In genomic region chr3:157499342-157499963, GRCh38 we compare ENCODE assay signal across 1 cellular context.
TF ChIP-seq lines count a peak whose summit lies in the region.

No MANE protein-coding gene starts in this region.

TF ChIP-seq in HepG2, 621 proteins besides CTCF, POLR2A, EP300 and RAD21 (continued from another document and continues in another):
- TF ChIP-seq TFDP1 (CRISPR knock-in tag; IDR thresholded peaks at IDR 0.05; ENCODE audit: borderline replicate concordance) (peak; percentile 38; the same call in 1 of the 2 replicates), ATAD3A (CRISPR knock-in tag; IDR thresholded peaks at IDR 0.05) (no peak), UBTF (CRISPR knock-in tag; IDR thresholded peaks at IDR 0.05) (peak; percentile 45; the same call in 1 of the 2 replicates), ZNF557 (CRISPR knock-in tag; IDR thresholded peaks at IDR 0.05) (no peak), ZNF619 (CRISPR knock-in tag; IDR thresholded peaks at IDR 0.05) (no peak), FOXC1 (CRISPR knock-in tag; IDR thresholded peaks at IDR 0.05; ENCODE audit: borderline replicate concordance) (no peak), MIER2 (CRISPR knock-in tag; IDR thresholded peaks at IDR 0.05) (no peak), THAP11 (CRISPR knock-in tag; IDR thresholded peaks at IDR 0.05) (no peak), GLI4 (CRISPR knock-in tag; IDR thresholded peaks at IDR 0.05; ENCODE audit: borderline replicate concordance) (no peak), RARG (CRISPR knock-in tag; IDR thresholded peaks at IDR 0.05; ENCODE audit: low read depth) (no peak), ZNF550 (CRISPR knock-in tag; IDR thresholded peaks at IDR 0.05; ENCODE audit: borderline replicate concordance) (no peak), TFE3 (CRISPR knock-in tag; IDR thresholded peaks at IDR 0.05) (peak; percentile 81), ZNF451 (CRISPR knock-in tag; IDR thresholded peaks at IDR 0.05) (no peak), ZKSCAN8 (CRISPR knock-in tag; IDR thresholded peaks at IDR 0.05; ENCODE audit: borderline replicate concordance) (no peak), TEAD3 (CRISPR knock-in tag; optimal IDR thresholded peaks at IDR 0.05; ENCODE audit: borderline replicate concordance) (peak; percentile 95), ZSCAN29 (CRISPR knock-in tag; conservative IDR thresholded peaks at IDR 0.05) (no peak), ZEB1 (IDR thresholded peaks at IDR 0.05; ENCODE audit: insufficient replicate concordance, low read depth) (peak; percentile 83), ZNF687 (CRISPR knock-in tag; IDR thresholded peaks at IDR 0.05) (peak; percentile 44), GTF3A (CRISPR knock-in tag; conservative IDR thresholded peaks at IDR 0.05) (no peak), ZUFSP (CRISPR knock-in tag; IDR thresholded peaks at IDR 0.05; ENCODE audit: borderline replicate concordance) (no peak), CBX1 (IDR thresholded peaks at IDR 0.05; ENCODE audit: low read depth) (no peak), SALL1 (CRISPR knock-in tag; IDR thresholded peaks at IDR 0.05) (peak; percentile 18; the same call in 1 of the 2 replicates), ZNF235 (CRISPR knock-in tag; IDR thresholded peaks at IDR 0.05; ENCODE audit: borderline replicate concordance) (no peak)
- TF ChIP-seq, protein P1, sequence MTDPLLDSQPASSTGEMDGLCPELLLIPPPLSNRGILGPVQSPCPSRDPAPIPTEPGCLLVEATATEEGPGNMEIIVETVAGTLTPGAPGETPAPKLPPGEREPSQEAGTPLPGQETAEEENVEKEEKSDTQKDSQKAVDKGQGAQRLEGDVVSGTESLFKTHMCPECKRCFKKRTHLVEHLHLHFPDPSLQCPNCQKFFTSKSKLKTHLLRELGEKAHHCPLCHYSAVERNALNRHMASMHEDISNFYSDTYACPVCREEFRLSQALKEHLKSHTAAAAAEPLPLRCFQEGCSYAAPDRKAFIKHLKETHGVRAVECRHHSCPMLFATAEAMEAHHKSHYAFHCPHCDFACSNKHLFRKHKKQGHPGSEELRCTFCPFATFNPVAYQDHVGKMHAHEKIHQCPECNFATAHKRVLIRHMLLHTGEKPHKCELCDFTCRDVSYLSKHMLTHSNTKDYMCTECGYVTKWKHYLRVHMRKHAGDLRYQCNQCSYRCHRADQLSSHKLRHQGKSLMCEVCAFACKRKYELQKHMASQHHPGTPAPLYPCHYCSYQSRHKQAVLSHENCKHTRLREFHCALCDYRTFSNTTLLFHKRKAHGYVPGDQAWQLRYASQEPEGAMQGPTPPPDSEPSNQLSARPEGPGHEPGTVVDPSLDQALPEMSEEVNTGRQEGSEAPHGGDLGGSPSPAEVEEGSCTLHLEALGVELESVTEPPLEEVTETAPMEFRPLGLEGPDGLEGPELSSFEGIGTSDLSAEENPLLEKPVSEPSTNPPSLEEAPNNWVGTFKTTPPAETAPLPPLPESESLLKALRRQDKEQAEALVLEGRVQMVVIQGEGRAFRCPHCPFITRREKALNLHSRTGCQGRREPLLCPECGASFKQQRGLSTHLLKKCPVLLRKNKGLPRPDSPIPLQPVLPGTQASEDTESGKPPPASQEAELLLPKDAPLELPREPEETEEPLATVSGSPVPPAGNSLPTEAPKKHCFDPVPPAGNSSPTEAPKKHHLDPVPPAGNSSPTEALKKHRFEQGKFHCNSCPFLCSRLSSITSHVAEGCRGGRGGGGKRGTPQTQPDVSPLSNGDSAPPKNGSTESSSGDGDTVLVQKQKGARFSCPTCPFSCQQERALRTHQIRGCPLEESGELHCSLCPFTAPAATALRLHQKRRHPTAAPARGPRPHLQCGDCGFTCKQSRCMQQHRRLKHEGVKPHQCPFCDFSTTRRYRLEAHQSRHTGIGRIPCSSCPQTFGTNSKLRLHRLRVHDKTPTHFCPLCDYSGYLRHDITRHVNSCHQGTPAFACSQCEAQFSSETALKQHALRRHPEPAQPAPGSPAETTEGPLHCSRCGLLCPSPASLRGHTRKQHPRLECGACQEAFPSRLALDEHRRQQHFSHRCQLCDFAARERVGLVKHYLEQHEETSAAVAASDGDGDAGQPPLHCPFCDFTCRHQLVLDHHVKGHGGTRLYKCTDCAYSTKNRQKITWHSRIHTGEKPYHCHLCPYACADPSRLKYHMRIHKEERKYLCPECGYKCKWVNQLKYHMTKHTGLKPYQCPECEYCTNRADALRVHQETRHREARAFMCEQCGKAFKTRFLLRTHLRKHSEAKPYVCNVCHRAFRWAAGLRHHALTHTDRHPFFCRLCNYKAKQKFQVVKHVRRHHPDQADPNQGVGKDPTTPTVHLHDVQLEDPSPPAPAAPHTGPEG (CRISPR knock-in tag; IDR thresholded peaks at IDR 0.05) = no peak
- TF ChIP-seq, protein P2, sequence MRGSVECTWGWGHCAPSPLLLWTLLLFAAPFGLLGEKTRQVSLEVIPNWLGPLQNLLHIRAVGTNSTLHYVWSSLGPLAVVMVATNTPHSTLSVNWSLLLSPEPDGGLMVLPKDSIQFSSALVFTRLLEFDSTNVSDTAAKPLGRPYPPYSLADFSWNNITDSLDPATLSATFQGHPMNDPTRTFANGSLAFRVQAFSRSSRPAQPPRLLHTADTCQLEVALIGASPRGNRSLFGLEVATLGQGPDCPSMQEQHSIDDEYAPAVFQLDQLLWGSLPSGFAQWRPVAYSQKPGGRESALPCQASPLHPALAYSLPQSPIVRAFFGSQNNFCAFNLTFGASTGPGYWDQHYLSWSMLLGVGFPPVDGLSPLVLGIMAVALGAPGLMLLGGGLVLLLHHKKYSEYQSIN (CRISPR knock-in tag; IDR thresholded peaks at IDR 0.05; ENCODE audit: borderline replicate concordance) = no peak
- TF ChIP-seq, protein P3, sequence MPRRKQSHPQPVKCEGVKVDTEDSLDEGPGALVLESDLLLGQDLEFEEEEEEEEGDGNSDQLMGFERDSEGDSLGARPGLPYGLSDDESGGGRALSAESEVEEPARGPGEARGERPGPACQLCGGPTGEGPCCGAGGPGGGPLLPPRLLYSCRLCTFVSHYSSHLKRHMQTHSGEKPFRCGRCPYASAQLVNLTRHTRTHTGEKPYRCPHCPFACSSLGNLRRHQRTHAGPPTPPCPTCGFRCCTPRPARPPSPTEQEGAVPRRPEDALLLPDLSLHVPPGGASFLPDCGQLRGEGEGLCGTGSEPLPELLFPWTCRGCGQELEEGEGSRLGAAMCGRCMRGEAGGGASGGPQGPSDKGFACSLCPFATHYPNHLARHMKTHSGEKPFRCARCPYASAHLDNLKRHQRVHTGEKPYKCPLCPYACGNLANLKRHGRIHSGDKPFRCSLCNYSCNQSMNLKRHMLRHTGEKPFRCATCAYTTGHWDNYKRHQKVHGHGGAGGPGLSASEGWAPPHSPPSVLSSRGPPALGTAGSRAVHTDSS (CRISPR knock-in tag; conservative IDR thresholded peaks at IDR 0.05) = no peak
- TF ChIP-seq, protein P4, sequence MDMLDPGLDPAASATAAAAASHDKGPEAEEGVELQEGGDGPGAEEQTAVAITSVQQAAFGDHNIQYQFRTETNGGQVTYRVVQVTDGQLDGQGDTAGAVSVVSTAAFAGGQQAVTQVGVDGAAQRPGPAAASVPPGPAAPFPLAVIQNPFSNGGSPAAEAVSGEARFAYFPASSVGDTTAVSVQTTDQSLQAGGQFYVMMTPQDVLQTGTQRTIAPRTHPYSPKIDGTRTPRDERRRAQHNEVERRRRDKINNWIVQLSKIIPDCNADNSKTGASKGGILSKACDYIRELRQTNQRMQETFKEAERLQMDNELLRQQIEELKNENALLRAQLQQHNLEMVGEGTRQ (IDR thresholded peaks at IDR 0.05; ENCODE audit: low read depth, low read length) = 0 out of 2 replicates have a peak, but pooled peaks have one; percentile 26
- TF ChIP-seq, protein P4 (CRISPR knock-in tag; IDR thresholded peaks at IDR 0.05; ENCODE audit: borderline replicate concordance) = peak; percentile 36; the same call in 1 of the 2 replicates
- TF ChIP-seq, protein P5, sequence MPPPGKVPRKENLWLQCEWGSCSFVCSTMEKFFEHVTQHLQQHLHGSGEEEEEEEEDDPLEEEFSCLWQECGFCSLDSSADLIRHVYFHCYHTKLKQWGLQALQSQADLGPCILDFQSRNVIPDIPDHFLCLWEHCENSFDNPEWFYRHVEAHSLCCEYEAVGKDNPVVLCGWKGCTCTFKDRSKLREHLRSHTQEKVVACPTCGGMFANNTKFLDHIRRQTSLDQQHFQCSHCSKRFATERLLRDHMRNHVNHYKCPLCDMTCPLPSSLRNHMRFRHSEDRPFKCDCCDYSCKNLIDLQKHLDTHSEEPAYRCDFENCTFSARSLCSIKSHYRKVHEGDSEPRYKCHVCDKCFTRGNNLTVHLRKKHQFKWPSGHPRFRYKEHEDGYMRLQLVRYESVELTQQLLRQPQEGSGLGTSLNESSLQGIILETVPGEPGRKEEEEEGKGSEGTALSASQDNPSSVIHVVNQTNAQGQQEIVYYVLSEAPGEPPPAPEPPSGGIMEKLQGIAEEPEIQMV (CRISPR knock-in tag; IDR thresholded peaks at IDR 0.05; ENCODE audit: low read depth) = no peak
- TF ChIP-seq, protein P6, sequence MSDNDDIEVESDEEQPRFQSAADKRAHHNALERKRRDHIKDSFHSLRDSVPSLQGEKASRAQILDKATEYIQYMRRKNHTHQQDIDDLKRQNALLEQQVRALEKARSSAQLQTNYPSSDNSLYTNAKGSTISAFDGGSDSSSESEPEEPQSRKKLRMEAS (IDR thresholded peaks at IDR 0.05) = peak; percentile 27; the same call in 1 of the 2 replicates
